17 cellular contexts compared by ENCODE assay signal in the genomic region with DNA sequence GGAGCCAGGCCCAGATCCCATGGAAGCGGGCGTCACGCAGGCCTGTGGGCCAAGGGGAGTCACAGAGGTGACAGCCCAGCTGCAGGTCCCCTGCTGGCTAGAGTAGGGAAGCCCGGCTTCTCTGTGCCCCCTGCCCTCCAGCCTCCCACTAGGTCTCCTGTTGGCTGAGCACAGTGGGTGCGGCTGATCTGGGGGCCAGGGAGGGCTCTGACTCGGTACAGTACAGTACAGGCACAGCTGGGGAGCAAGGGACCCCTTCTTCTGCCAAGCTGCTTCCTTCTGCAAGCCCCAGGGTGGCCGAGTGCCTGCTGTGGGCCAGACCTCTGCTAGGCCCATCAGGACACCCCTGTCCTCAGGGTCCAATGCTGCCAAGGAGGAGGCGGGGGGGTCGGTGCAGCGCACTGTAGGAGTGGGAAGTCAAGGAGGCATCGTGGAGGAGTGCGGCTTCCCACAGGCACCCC. TPM values are rescaled to one million over a fixed set of nuclear protein-coding genes. Genes with fewer than 3 reads are reported as not detected.
DNase-seq lines count a peak whose midpoint lies in the region; ATAC-seq and TF ChIP-seq lines count a peak whose summit lies in the region.
"Had no signal": no experiment of that assay in that cellular context is flagged by ENCODE, and none has a peak within 500 bp of the region (broad histone marks: within the 10 kb centered on the region; RNA-seq: fewer than 3 reads in every experiment).

No MANE protein-coding gene starts in this region.

- no TSS peak for BruUV-seq in Calu3 (replicated peaks; lab: Mats Ljungman, UMichigan)

- DNase-seq in Calu3 = no peak
- peak; percentile 72 for DNase-seq in chondrocyte (ENCODE audit: low spot score)
- no peak for DNase-seq in osteocyte (ENCODE audit: extremely low spot score, unreplicated experiment)
- DNase-seq in nucleus accumbens (lab: John Stamatoyannopoulos, UW) = no peak
- DNase-seq in NCI-H345 treated with DMSO at 0.1 percent for 48 hours (lab: John Stamatoyannopoulos, UW; ENCODE audit: unreplicated experiment) = no peak
- DNase-seq: activated CD4-positive, alpha-beta memory T cell treated with anti-CD3 and anti-CD28 coated beads, Interleukin-2, amount 10 ng/mL, durations not matched to agents 7 days and 5 days; activated T-cell treated with anti-CD3 and anti-CD28 coated beads, Interleukin-2, amount 50 U/mL, for 72 hours; NCI-H226; occipital lobe; stimulated activated naive CD8-positive, alpha-beta T cell treated with anti-CD3 and anti-CD28 coated beads, Interleukin-15, Interleukin-2, amounts not matched to agents 100 U/mL and 50 U/mL, for 24 hours had no signal

- no peak for ATAC-seq in HG02938 (IDR thresholded peaks at IDR 0.05; ENCODE audit: unreplicated experiment)
- no peak for ATAC-seq in HG03469 (IDR thresholded peaks at IDR 0.05; ENCODE audit: unreplicated experiment)
- ATAC-seq: activated T-cell treated with anti-CD3 and anti-CD28 coated beads, Interleukin-2, amount 50 U/mL, for 72 hours; left lung; stimulated activated naive CD8-positive, alpha-beta T cell treated with anti-CD3 and anti-CD28 coated beads, Interleukin-15, Interleukin-2, amounts not matched to agents 100 U/mL and 50 U/mL, for 24 hours had no signal

- peaks cover 6% of the 10 kb centered on the region for H3K36me3 Mint-ChIP-seq in Calu3 (ENCODE audit: insufficient read depth, unreplicated experiment)
- no peaks in the 10 kb centered on the region for H3K36me3 Mint-ChIP-seq in chondrocyte (ENCODE audit: low read depth)
- no peaks in the 10 kb centered on the region for H3K36me3 Mint-ChIP-seq in osteocyte (ENCODE audit: unreplicated experiment)
- H3K36me3 Mint-ChIP-seq: activated naive CD8-positive, alpha-beta T cell had no signal

- H3K4me3 Mint-ChIP-seq in Calu3 (ENCODE audit: low read depth, unreplicated experiment) = no peak overlapping the region
- H3K4me3 Mint-ChIP-seq in chondrocyte (ENCODE audit: unreplicated experiment) = no peak overlapping the region
- H3K4me3 Mint-ChIP-seq in osteocyte (ENCODE audit: unreplicated experiment) = no peak overlapping the region
- H3K4me3 Mint-ChIP-seq: activated CD4-positive, alpha-beta memory T cell treated with anti-CD3 and anti-CD28 coated beads, Interleukin-2, amount 10 ng/mL, durations not matched to agents 7 days and 5 days; activated naive CD8-positive, alpha-beta T cell; activated T-cell treated with anti-CD3 and anti-CD28 coated beads, Interleukin-2, amount 50 U/mL, for 72 hours had no signal

- no peaks in the 10 kb centered on the region for H3K36me3 ChIP-seq in HEK293 (ENCODE audit: control insufficient read depth in 2 of 2, insufficient read depth in 1 of 2, low read length in 2 of 2)
- H3K36me3 ChIP-seq: right atrium auricular region had no signal

- H3K9me3 Mint-ChIP-seq in Calu3 (ENCODE audit: low read depth, unreplicated experiment) (no peaks in the 10 kb centered on the region), chondrocyte (ENCODE audit: low read depth) (no peaks in the 10 kb centered on the region), osteocyte (ENCODE audit: unreplicated experiment) (no peaks in the 10 kb centered on the region)
- H3K9me3 Mint-ChIP-seq: activated T-cell treated with anti-CD3 and anti-CD28 coated beads, Interleukin-2, amount 50 U/mL, for 72 hours had no signal

- H3K9me3 ChIP-seq in HEK293 (ENCODE audit: control insufficient read depth, insufficient read depth, low read depth, low read length) = no peaks in the 10 kb centered on the region
- H3K9me3 ChIP-seq: left lung, right atrium auricular region had no signal

- TF ChIP-seq CTCF in Calu3 (IDR thresholded peaks at IDR 0.05; ENCODE audit: unreplicated experiment) (peak; percentile 20), HEK293 (tag by site-specific recombination; IDR thresholded peaks at IDR 0.05) (no peak), chondrocyte (IDR thresholded peaks at IDR 0.05) (no peak), osteocyte (IDR thresholded peaks at IDR 0.05) (no peak)

- no peaks in the 10 kb centered on the region for H3K4me1 ChIP-seq in HEK293 (ENCODE audit: control insufficient read depth, insufficient read depth, low read length)

- H3K4me1 Mint-ChIP-seq in Calu3 (ENCODE audit: low read depth, unreplicated experiment) = peaks cover 38% of the 10 kb centered on the region
- peaks cover 7% of the 10 kb centered on the region for H3K4me1 Mint-ChIP-seq in chondrocyte (ENCODE audit: low read depth)
- H3K4me1 Mint-ChIP-seq in osteocyte (ENCODE audit: unreplicated experiment) = peaks cover 27% of the 10 kb centered on the region

- no peak overlapping the region for H3K27ac ChIP-seq in HEK293 (ENCODE audit: extremely low read depth, low read depth, low read length)
- H3K27ac ChIP-seq: left lung, right atrium auricular region had no signal

- no peak overlapping the region for H3K4me3 ChIP-seq in HEK293 (ENCODE audit: low read depth, low read length)
- H3K4me3 ChIP-seq: left lung, right atrium auricular region had no signal

- CTCF ChIA-PET in Calu3 (lab: Charles Lee) (no interaction called here), HEK293 (lab: Yijun Ruan, JAX) (interaction anchor here (0.8 to 2.5 kb wide), 2 partner anchors 10 to 51 kb away, joined by 4 to 5 read pairs; no protein-coding TSS in a partner anchor)

- H3K27ac Mint-ChIP-seq in Calu3 (ENCODE audit: unreplicated experiment) = no peak overlapping the region
- H3K27ac Mint-ChIP-seq in chondrocyte (ENCODE audit: unreplicated experiment) = no peak overlapping the region
- H3K27ac Mint-ChIP-seq in osteocyte (ENCODE audit: unreplicated experiment) = peak overlapping the region; percentile 38
- H3K27ac Mint-ChIP-seq: activated CD4-positive, alpha-beta memory T cell treated with anti-CD3 and anti-CD28 coated beads, Interleukin-2, amount 10 ng/mL, durations not matched to agents 7 days and 5 days; activated naive CD8-positive, alpha-beta T cell; activated T-cell treated with anti-CD3 and anti-CD28 coated beads, Interleukin-2, amount 50 U/mL, for 72 hours had no signal

- no peaks in the 10 kb centered on the region for H3K27me3 Mint-ChIP-seq in Calu3 (ENCODE audit: unreplicated experiment)
- H3K27me3 Mint-ChIP-seq in chondrocyte (ENCODE audit: low read depth) = no peaks in the 10 kb centered on the region
- H3K27me3 Mint-ChIP-seq in osteocyte (ENCODE audit: unreplicated experiment) = no peaks in the 10 kb centered on the region
- H3K27me3 Mint-ChIP-seq: activated naive CD8-positive, alpha-beta T cell had no signal

- POLR2A ChIA-PET in HEK293 (lab: Yijun Ruan, JAX) = no interaction called here

- intact Hi-C loops in Calu3 (cut with micrococcal nuclease; ENCODE audit: unreplicated experiment) = no loop called here

TF ChIP-seq in HEK293, 187 proteins besides CTCF, POLR2A, EP300 and RAD21:
- TF ChIP-seq ZNF626 (tag by site-specific recombination; IDR thresholded peaks at IDR 0.05) = no peak
- TF ChIP-seq ZFHX2 (tag by site-specific recombination; conservative IDR thresholded peaks at IDR 0.05) = peak; percentile 22; the same call in 1 of the 2 replicates
- TF ChIP-seq ZNF514 (tag by site-specific recombination; IDR thresholded peaks at IDR 0.05) = no peak
- peak; percentile 92 for TF ChIP-seq ZIC2 (tag by site-specific recombination; IDR thresholded peaks at IDR 0.05)
- TF ChIP-seq, protein P1, sequence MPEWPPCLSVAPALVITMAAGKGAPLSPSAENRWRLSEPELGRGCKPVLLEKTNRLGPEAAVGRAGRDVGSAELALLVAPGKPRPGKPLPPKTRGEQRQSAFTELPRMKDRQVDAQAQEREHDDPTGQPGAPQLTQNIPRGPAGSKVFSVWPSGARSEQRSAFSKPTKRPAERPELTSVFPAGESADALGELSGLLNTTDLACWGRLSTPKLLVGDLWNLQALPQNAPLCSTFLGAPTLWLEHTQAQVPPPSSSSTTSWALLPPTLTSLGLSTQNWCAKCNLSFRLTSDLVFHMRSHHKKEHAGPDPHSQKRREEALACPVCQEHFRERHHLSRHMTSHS (tag by site-specific recombination; IDR thresholded peaks at IDR 0.05) = no peak
- TF ChIP-seq, protein P2, sequence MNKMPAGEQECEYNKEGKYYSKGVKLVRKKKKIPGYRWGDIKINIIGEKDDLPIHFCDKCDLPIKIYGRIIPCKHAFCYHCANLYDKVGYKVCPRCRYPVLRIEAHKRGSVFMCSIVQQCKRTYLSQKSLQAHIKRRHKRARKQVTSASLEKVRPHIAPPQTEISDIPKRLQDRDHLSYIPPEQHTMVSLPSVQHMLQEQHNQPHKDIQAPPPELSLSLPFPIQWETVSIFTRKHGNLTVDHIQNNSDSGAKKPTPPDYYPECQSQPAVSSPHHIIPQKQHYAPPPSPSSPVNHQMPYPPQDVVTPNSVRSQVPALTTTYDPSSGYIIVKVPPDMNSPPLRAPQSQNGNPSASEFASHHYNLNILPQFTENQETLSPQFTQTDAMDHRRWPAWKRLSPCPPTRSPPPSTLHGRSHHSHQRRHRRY (tag by site-specific recombination; IDR thresholded peaks at IDR 0.05) = no peak
TF ChIP-seq in HEK293: peak in this region for 2.

RNA-seq across cellular contexts. Expression of gene SUSD2, which starts 10.1 kb away (rescaled TPM):
- total RNA-seq in Calu3 (2022) = 2.5 and 3.1 TPM in 2 replicates
- 0.34 to 1.00 TPM (median 0.65 TPM) in 3 replicates for total RNA-seq in chondrocyte
- total RNA-seq in osteocyte = 4.2 and 4.5 TPM in 2 replicates
- total RNA-seq: occipital lobe had no signal

RNA-seq across cellular contexts. Expression of gene GGT5, which starts 53.5 kb away (rescaled TPM):
- total RNA-seq in Calu3 (2022) (0.28 and 0.64 TPM in 2 replicates), chondrocyte (30.7 to 47.2 TPM (median 37.5 TPM) in 3 replicates), osteocyte (136 and 150 TPM in 2 replicates)
- total RNA-seq: activated CD4-positive, alpha-beta memory T cell treated with anti-CD3 and anti-CD28 coated beads, Interleukin-2, amount 10 ng/mL, durations not matched to agents 7 days and 5 days; bronchial epithelial cell had no signal

Comparison
In these comparisons a context has a peak if more than half of its experiments do, and no peak if none do; other contexts are left out.
1. RNA of gene GGT5, which starts 53.5 kb away (total RNA-seq): 136 to 150 TPM in osteocyte and 30.7 to 47.2 TPM in chondrocyte; 0.28 to 0.64 TPM in Calu3; every median in the first group is over 10 times any median in the second.